Comparison of ENCODE assay signal across 19 cellular contexts in the genomic region with DNA sequence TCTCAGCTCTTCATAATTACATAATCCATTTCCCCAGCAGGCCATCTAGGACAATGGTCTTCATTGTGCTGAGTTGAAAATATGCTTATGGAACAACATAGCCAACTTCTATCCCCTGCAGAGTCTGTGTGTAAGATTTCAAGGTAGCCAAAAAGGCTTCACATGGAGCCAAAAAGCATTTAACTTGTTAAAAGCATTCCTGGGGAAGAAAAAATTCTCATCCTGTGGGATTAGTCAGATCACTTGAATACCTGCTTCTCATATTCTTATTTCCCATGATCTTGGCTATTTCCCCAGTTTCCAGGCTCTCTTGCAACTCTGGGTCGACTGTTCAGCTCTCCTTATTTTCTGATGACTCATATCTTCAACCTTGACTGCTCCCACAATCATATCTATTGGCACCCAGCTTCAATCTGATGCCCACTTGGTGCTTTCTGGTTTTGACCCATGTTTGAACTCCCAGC.
DNase-seq lines count a peak whose midpoint lies in the region; ATAC-seq, FAIRE-seq and TF ChIP-seq lines count a peak whose summit lies in the region.
"Had no signal": no experiment of that assay in that cellular context is flagged by ENCODE, and none has a peak within 500 bp of the region (broad histone marks: within the 10 kb centered on the region; RNA-seq: fewer than 3 reads in every experiment).

No MANE protein-coding gene starts in this region.

- in situ Hi-C loops in Caki2 (cut with HindIII; ENCODE audit: low pct_unique_long_range_greater_than_20kb, low sequenced_read_pairs): no loop called here
- in situ Hi-C loops in HepG2 (cut with HindIII; ENCODE audit: extremely low pct_ligation_motif_present, low pct_unique_long_range_greater_than_20kb): no loop called here

- H3K27me3 ChIP-seq in left lung: no peaks in the 10 kb centered on the region
- H3K27me3 ChIP-seq in HepG2 (ENCODE audit: control insufficient read depth in 1 of 2, insufficient read depth in 2 of 2, low read length in 2 of 2): no peaks in the 10 kb centered on the region
- H3K27me3 ChIP-seq: ascending aorta, upper lobe of right lung had no signal

- CTCF ChIA-PET in HepG2 (lab: Yijun Ruan, JAX; ENCODE audit: low intra/inter-chr PET ratio, low total read pairs): no interaction called here

- H3K79me2 ChIP-seq in HepG2 (ENCODE audit: insufficient read depth, low read length): no peaks in the 10 kb centered on the region

- peak; percentile 12 for DNase-seq in Caki2 (ENCODE audit: low read depth)
- peak; percentile 88 for DNase-seq in astrocyte of the hippocampus (ENCODE audit: low read depth, low spot score)
- DNase-seq in left lung: no peak
- no peak for DNase-seq in NCI-H128 (lab: John Stamatoyannopoulos, UW; ENCODE audit: unreplicated experiment)
- no peak for DNase-seq in AML-193 (lab: John Stamatoyannopoulos, UW)
- no peak for DNase-seq in HepG2 (ENCODE audit: low spot score)
- DNase-seq in SHP77 (lab: John Stamatoyannopoulos, UW): no peak
- DNase-seq: activated CD4-positive, alpha-beta T cell treated with anti-CD3 and anti-CD28 coated beads, Interleukin-2, amount 50 U/mL, for 4 hours; activated naive CD4-positive, alpha-beta T cell treated with anti-CD3 and anti-CD28 coated beads for 36 hours; activated T-cell treated with anti-CD3 and anti-CD28 coated beads for 4 hours; cortex of kidney; NCI-H1436 treated with DMSO at 0.1 percent for 48 hours; right lobe of liver; upper lobe of right lung had no signal

- H3K4me3 ChIP-seq in left lung: no peak overlapping the region
- no peak overlapping the region for H3K4me3 ChIP-seq in HepG2 (replicated peaks in 1 of 3; ENCODE audit: insufficient read depth in 1 of 3, low read depth in 2 of 3, low read length in 3 of 3)
- H3K4me3 ChIP-seq: ascending aorta, HAP-1, right lobe of liver, upper lobe of right lung had no signal

- no peak overlapping the region for H3K4me2 ChIP-seq in HepG2 (ENCODE audit: low read depth, low read length)

- peak; percentile 100 for TF ChIP-seq EP300 in Ishikawa (IDR thresholded peaks at IDR 0.05; ENCODE audit: borderline replicate concordance)
- TF ChIP-seq EP300 in HepG2 (IDR thresholded peaks at IDR 0.05; ENCODE audit: low read depth in 2 of 2, low read length in 2 of 2): no peak
- TF ChIP-seq EP300 in HepG2 (CRISPR knock-in tag; IDR thresholded peaks at IDR 0.05; ENCODE audit: borderline replicate concordance): no peak

- 0% methylated on average over 1 of the region's 1 CpG for WGBS in HepG2 (ENCODE audit: low lambda C conversion rate)

- no peak for TF ChIP-seq CTCF in left lung (IDR thresholded peaks at IDR 0.05)
- TF ChIP-seq CTCF in HepG2 (CRISPR knock-in tag; IDR thresholded peaks at IDR 0.05): no peak

- H3K9me3 ChIP-seq in left lung (no peaks in the 10 kb centered on the region), HepG2 (ENCODE audit: low read length) (no peaks in the 10 kb centered on the region)
- H3K9me3 ChIP-seq: ascending aorta, HAP-1, right lobe of liver, upper lobe of right lung had no signal

- no peak overlapping the region for H2AFZ ChIP-seq in HepG2 (ENCODE audit: low read length)

- H3K36me3 ChIP-seq in left lung (no peaks in the 10 kb centered on the region), HepG2 (replicated peaks in 1 of 2; ENCODE audit: control insufficient read depth in 1 of 2, insufficient read depth in 2 of 2, low read length in 2 of 2) (no peaks in the 10 kb centered on the region)
- H3K36me3 ChIP-seq: ascending aorta, HAP-1, right lobe of liver, upper lobe of right lung had no signal

- FAIRE-seq in HepG2 (lab: Jason Lieb, UNC): no peak
- FAIRE-seq: endothelial cell of umbilical vein had no signal

- TF ChIP-seq POLR2A in HepG2 (IDR thresholded peaks at IDR 0.05; ENCODE audit: insufficient read depth in 1 of 2, low read depth in 2 of 2, low read length in 2 of 2): no peak

- H3K4me1 ChIP-seq in left lung (no peaks in the 10 kb centered on the region), HepG2 (ENCODE audit: insufficient read depth, low read length) (no peaks in the 10 kb centered on the region)
- H3K4me1 ChIP-seq: ascending aorta, HAP-1, right lobe of liver, upper lobe of right lung had no signal

- no peak; the same call in none of the 2 replicates for TF ChIP-seq RAD21 in Ishikawa (IDR thresholded peaks at IDR 0.05; ENCODE audit: low read depth)
- TF ChIP-seq RAD21 in HepG2 (CRISPR knock-in tag; IDR thresholded peaks at IDR 0.05): no peak

- intact Hi-C loops in left lung (cut with DNase I): no loop called here
- intact Hi-C loops in HepG2 (cut with micrococcal nuclease; ENCODE audit: unreplicated experiment): no loop called here

- H3K27ac ChIP-seq in left lung: no peak overlapping the region
- H3K27ac ChIP-seq in HepG2 (ENCODE audit: extremely low read length, insufficient read depth, low read length): no peak overlapping the region
- H3K27ac ChIP-seq: ascending aorta, right lobe of liver, upper lobe of right lung, VCaP had no signal

- no TSS peak for BruUV-seq in HepG2 (replicated peaks; lab: Mats Ljungman, UMichigan)

- no peak overlapping the region for H3K9ac ChIP-seq in HepG2 (ENCODE audit: insufficient read depth, low read depth, low read length)

- no peaks in the 10 kb centered on the region for H4K20me1 ChIP-seq in HepG2 (ENCODE audit: insufficient read depth, low read length)

- ATAC-seq in left lung (peak; percentile 81), HepG2 (no peak)
- ATAC-seq: right lobe of liver, upper lobe of right lung had no signal

- POLR2A ChIA-PET in HepG2 (lab: Yijun Ruan, JAX): no interaction called here

TF ChIP-seq in Ishikawa, 13 proteins besides CTCF, POLR2A, EP300 and RAD21 (continues in another document):
- TF ChIP-seq NFIC (IDR thresholded peaks at IDR 0.05) (peak; percentile 99), CREB1 (IDR thresholded peaks at IDR 0.05; ENCODE audit: low read depth) (peak; percentile 11; the same call in 1 of the 2 replicates), YY1 (IDR thresholded peaks at IDR 0.05; ENCODE audit: low read depth) (peak; percentile 46; the same call in 1 of the 2 replicates), FOXM1 (IDR thresholded peaks at IDR 0.05; ENCODE audit: borderline replicate concordance, low read depth) (peak; percentile 100), EGR1 (IDR thresholded peaks at IDR 0.05) (no peak), TCF12 (IDR thresholded peaks at IDR 0.05; ENCODE audit: low read depth) (peak; percentile 99), TEAD4 (IDR thresholded peaks at IDR 0.05) (peak; percentile 99), CEBPB (IDR thresholded peaks at IDR 0.05) (peak; percentile 82; the same call in 1 of the 2 replicates), ZBTB7A (IDR thresholded peaks at IDR 0.05; ENCODE audit: low read depth) (no peak)
- TF ChIP-seq, protein P1, sequence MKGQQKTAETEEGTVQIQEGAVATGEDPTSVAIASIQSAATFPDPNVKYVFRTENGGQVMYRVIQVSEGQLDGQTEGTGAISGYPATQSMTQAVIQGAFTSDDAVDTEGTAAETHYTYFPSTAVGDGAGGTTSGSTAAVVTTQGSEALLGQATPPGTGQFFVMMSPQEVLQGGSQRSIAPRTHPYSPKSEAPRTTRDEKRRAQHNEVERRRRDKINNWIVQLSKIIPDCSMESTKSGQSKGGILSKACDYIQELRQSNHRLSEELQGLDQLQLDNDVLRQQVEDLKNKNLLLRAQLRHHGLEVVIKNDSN (IDR thresholded peaks at IDR 0.05): 0 out of 2 replicates have a peak, but pooled peaks have one; percentile 2
- TF ChIP-seq, protein P2, sequence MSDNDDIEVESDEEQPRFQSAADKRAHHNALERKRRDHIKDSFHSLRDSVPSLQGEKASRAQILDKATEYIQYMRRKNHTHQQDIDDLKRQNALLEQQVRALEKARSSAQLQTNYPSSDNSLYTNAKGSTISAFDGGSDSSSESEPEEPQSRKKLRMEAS (IDR thresholded peaks at IDR 0.05): peak; percentile 65

TF ChIP-seq in HepG2, 621 proteins besides CTCF, POLR2A, EP300 and RAD21 (continues in another document):
- TF ChIP-seq POLR2AphosphoS2 (IDR thresholded peaks at IDR 0.05; ENCODE audit: low read depth, low read length) (no peak), ZNF670 (CRISPR knock-in tag; IDR thresholded peaks at IDR 0.05; ENCODE audit: borderline replicate concordance) (no peak), ZNF20 (CRISPR knock-in tag; IDR thresholded peaks at IDR 0.05) (no peak)
- TF ChIP-seq, protein P3, sequence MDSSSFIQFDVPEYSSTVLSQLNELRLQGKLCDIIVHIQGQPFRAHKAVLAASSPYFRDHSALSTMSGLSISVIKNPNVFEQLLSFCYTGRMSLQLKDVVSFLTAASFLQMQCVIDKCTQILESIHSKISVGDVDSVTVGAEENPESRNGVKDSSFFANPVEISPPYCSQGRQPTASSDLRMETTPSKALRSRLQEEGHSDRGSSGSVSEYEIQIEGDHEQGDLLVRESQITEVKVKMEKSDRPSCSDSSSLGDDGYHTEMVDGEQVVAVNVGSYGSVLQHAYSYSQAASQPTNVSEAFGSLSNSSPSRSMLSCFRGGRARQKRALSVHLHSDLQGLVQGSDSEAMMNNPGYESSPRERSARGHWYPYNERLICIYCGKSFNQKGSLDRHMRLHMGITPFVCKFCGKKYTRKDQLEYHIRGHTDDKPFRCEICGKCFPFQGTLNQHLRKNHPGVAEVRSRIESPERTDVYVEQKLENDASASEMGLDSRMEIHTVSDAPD (CRISPR knock-in tag; IDR thresholded peaks at IDR 0.05): no peak
- TF ChIP-seq, protein P4, sequence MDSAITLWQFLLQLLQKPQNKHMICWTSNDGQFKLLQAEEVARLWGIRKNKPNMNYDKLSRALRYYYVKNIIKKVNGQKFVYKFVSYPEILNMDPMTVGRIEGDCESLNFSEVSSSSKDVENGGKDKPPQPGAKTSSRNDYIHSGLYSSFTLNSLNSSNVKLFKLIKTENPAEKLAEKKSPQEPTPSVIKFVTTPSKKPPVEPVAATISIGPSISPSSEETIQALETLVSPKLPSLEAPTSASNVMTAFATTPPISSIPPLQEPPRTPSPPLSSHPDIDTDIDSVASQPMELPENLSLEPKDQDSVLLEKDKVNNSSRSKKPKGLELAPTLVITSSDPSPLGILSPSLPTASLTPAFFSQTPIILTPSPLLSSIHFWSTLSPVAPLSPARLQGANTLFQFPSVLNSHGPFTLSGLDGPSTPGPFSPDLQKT (CRISPR knock-in tag; IDR thresholded peaks at IDR 0.05; ENCODE audit: borderline replicate concordance): no peak

Comparison
In these comparisons a context has a peak if more than half of its experiments do, and no peak if none do; other contexts are left out.
1. DNase-seq: peak in Caki2 (single experiment) and astrocyte of the hippocampus (single experiment); none in left lung (0 of 2), NCI-H128 (single experiment), AML-193 (0 of 2), HepG2 (single experiment) and SHP77 (0 of 2).